Comparison of ENCODE assay signal across 24 cellular contexts in the genomic region with DNA sequence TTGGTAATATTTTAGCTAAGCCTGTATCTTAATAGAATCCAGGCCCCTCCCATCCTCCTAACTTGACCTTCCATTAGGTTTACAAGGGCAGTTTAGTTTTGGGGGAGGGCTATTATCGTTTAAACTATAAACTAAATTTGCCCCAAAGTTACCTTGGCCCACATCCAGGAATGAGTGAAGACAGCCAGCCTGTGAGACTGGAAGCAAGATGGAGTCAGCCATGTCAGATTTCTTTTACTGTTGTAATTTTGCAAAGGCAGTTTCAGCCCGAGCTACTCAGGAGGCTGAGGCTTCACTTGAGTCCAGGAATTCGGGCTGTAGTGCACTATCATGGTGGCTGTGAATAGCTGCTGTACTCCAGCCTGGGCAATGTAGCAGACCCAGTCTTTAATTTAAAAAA. TPM values are rescaled to one million over a fixed set of nuclear protein-coding genes. Genes with fewer than 3 reads are reported as not detected.
"Had no signal": no experiment of that assay in that cellular context is flagged by ENCODE, and none has a peak within 500 bp of the region (broad histone marks: within the 10 kb centered on the region; RNA-seq: fewer than 3 reads in every experiment).

No MANE protein-coding gene starts in this region.

- H3K4me1 ChIP-seq: neural progenitor cell, pancreas had no signal

- H2AFZ ChIP-seq: hepatocyte had no signal

- H3K9ac ChIP-seq: neural progenitor cell had no signal

- H3K36me3 ChIP-seq: neural progenitor cell, pancreas, stomach, thoracic aorta, transverse colon had no signal

- H3K9me3 Mint-ChIP-seq: dendritic cell treated with granulocyte-macrophage colony-stimulating factor and Interleukin-4, amounts not matched to agents 40 ng/mL and 50 ng/mL, for 4 days; effector memory CD8-positive, alpha-beta T cell; natural killer cell treated with Interleukin-12 subunit alpha and Interleukin-12 subunit beta and Interleukin-15 and Interleukin-18, amount 100 ng/mL, for 72 hours; neural progenitor cell had no signal

- H3K4me3 Mint-ChIP-seq: dendritic cell treated with granulocyte-macrophage colony-stimulating factor and Interleukin-4, amounts not matched to agents 40 ng/mL and 50 ng/mL, for 4 days; effector memory CD8-positive, alpha-beta T cell; natural killer cell treated with Interleukin-12 subunit alpha and Interleukin-12 subunit beta and Interleukin-15 and Interleukin-18, amount 100 ng/mL, for 72 hours; neural progenitor cell had no signal

- H3K9me3 ChIP-seq: pancreas, stomach, thoracic aorta, transverse colon had no signal

- H3K27me3 Mint-ChIP-seq: dendritic cell treated with granulocyte-macrophage colony-stimulating factor and Interleukin-4, amounts not matched to agents 40 ng/mL and 50 ng/mL, for 4 days; natural killer cell treated with Interleukin-12 subunit alpha and Interleukin-12 subunit beta and Interleukin-15 and Interleukin-18, amount 100 ng/mL, for 72 hours; progenitor cell of endocrine pancreas had no signal

- H3K27ac ChIP-seq: hepatocyte, neural progenitor cell, pancreas, stomach, thoracic aorta, transverse colon had no signal

- H3K36me3 Mint-ChIP-seq: natural killer cell treated with Interleukin-12 subunit alpha and Interleukin-12 subunit beta and Interleukin-15 and Interleukin-18, amount 100 ng/mL, for 72 hours; neural progenitor cell had no signal

- H3K79me2 ChIP-seq: hepatocyte had no signal

- H3K27me3 ChIP-seq: hepatocyte, neural progenitor cell, pancreas, stomach, transverse colon had no signal

- DNase-seq: effector memory CD8-positive, alpha-beta T cell; erythroblast; foreskin melanocyte; left colon; left ventricle myocardium superior; mesenchymal stem cell; midbrain; occipital lobe; pancreas; right cardiac atrium; small intestine; stimulated activated CD4-positive, alpha-beta T cell treated with anti-CD3 and anti-CD28 coated beads, Interleukin-12 subunit alpha, Interleukin-12 subunit beta, amount 100 ng/mL, for 4 hours; stimulated activated naive CD4-positive, alpha-beta T cell; stomach; substantia nigra; transverse colon had no signal

- ATAC-seq: effector memory CD8-positive, alpha-beta T cell; left colon; left ventricle myocardium superior; natural killer cell treated with Interleukin-12 subunit alpha and Interleukin-12 subunit beta and Interleukin-15 and Interleukin-18, amount 100 ng/mL, for 72 hours; pancreas; right cardiac atrium had no signal

- H3K4me2 ChIP-seq: hepatocyte, neural progenitor cell had no signal

- H3K4me3 ChIP-seq: hepatocyte, lung, neural progenitor cell, pancreas, stomach, thoracic aorta, transverse colon had no signal

- H3K27ac Mint-ChIP-seq: dendritic cell treated with granulocyte-macrophage colony-stimulating factor and Interleukin-4, amounts not matched to agents 40 ng/mL and 50 ng/mL, for 4 days; effector memory CD8-positive, alpha-beta T cell; natural killer cell treated with Interleukin-12 subunit alpha and Interleukin-12 subunit beta and Interleukin-15 and Interleukin-18, amount 100 ng/mL, for 72 hours; neural progenitor cell; progenitor cell of endocrine pancreas had no signal

RNA-seq across cellular contexts. Expression of gene ARL11, which starts 25.0 kb away (rescaled TPM):
- total RNA-seq: kidney epithelial cell had no signal
- polyA plus RNA-seq: hepatocyte had no signal
